ENCODE assay signal across 8 cellular contexts in genomic region chr7:85186521-85187241, GRCh38. TPM values are rescaled to one million over a fixed set of nuclear protein-coding genes. Genes with fewer than 3 reads are reported as not detected.
DNase-seq lines count a peak whose midpoint lies in the region; TF ChIP-seq lines count a peak whose summit lies in the region.

Gene SEMA3D, minus strand, starts transcription at chr7:85187056. Its CDS starts 65,165 bp downstream, at chr7:85121891.

- peak; percentile 29 for DNase-seq in stimulated activated CD4-positive, alpha-beta T cell treated with anti-CD3 and anti-CD28 coated beads, Interleukin-15, amount 100 ng/mL, for 24 hours
- no peak for DNase-seq in stimulated activated CD4-positive, alpha-beta T cell treated with anti-CD3 and anti-CD28 coated beads, Interleukin-12 subunit alpha, Interleukin-12 subunit beta, amount 100 ng/mL, for 4 hours
- peak; percentile 82 for DNase-seq in MM.1S
- DNase-seq in SK-N-DZ (ENCODE audit: low spot score) = peak; percentile 83
- DNase-seq in endothelial cell (ENCODE audit: low spot score) = peak; percentile 95
- DNase-seq in medulla oblongata (ENCODE audit: extremely low spot score) = peak; percentile 80
- peak; percentile 85 to 89 for DNase-seq in thyroid gland

- H3K79me2 ChIP-seq in MM.1S (ENCODE audit: low read length) = no peaks in the 10 kb centered on the region

- H3K9me3 ChIP-seq in HEK293 (ENCODE audit: control insufficient read depth, insufficient read depth, low read depth, low read length) (no peaks in the 10 kb centered on the region), MM.1S (replicated peaks; ENCODE audit: insufficient read depth, low read length) (no peaks in the 10 kb centered on the region), thyroid gland (no peaks in the 10 kb centered on the region)

- H3K4me2 ChIP-seq in MM.1S (ENCODE audit: low read depth, low read length) = peak within 1 kb of the TSS; percentile 99

- peak in 1 of 2 donors; percentile 67 for TF ChIP-seq POLR2A in thyroid gland (IDR thresholded peaks at IDR 0.05)

- intact Hi-C loops in thyroid gland (cut with DNase I) = loop anchor here (10.0 kb wide), 1 partner anchor 368 kb away; no protein-coding TSS in a partner anchor

- H3K27me3 Mint-ChIP-seq in endothelial cell (ENCODE audit: unreplicated experiment) = peaks cover 11% of the 10 kb centered on the region

- no peaks in the 10 kb centered on the region for H4K20me1 ChIP-seq in MM.1S (ENCODE audit: insufficient read depth, low read length)

- H3K36me3 Mint-ChIP-seq in endothelial cell (ENCODE audit: low read depth, unreplicated experiment) = no peaks in the 10 kb centered on the region

- 0 out of 2 replicates have a peak, but pooled peaks cover 6% of the 10 kb centered on the region for H3K27me3 ChIP-seq in MM.1S (replicated peaks; ENCODE audit: insufficient read depth, low read length)
- no peaks in the 10 kb centered on the region for H3K27me3 ChIP-seq in thyroid gland

- H3K4me3 ChIP-seq in HEK293 (ENCODE audit: low read depth, low read length) (peak within 1 kb of the TSS; percentile 89), MM.1S (ENCODE audit: low read length) (peak within 1 kb of the TSS; percentile 73), thyroid gland (replicated peaks in 1 of 3) (peak within 1 kb of the TSS; percentile 32 to 86 (median 58))

- peaks cover 10% of the 10 kb centered on the region; the same call in 1 of the 2 replicates for H3K4me1 ChIP-seq in HEK293 (ENCODE audit: control insufficient read depth, insufficient read depth, low read length)
- H3K4me1 ChIP-seq in MM.1S (ENCODE audit: low read length) = no peaks in the 10 kb centered on the region
- H3K4me1 ChIP-seq in thyroid gland = peaks cover 7 to 12% of the 10 kb centered on the region in 2 donors

- WGBS in thyroid gland, 2 donors = 1% methylated on average over 20 to 40 of the region's 45 CpGs

- CTCF ChIA-PET in HEK293 (lab: Yijun Ruan, JAX) = interaction anchor here (0.7 to 2.8 kb wide), 9 partner anchors 10 to 643 kb away, joined by 3 to 14 read pairs (median 4); no protein-coding TSS in a partner anchor

- no peak within 1 kb of the TSS; the same call in 1 of the 2 replicates for H3K9ac ChIP-seq in MM.1S (ENCODE audit: low read length)

- H3K27ac Mint-ChIP-seq in endothelial cell (ENCODE audit: unreplicated experiment) = peak within 1 kb of the TSS; percentile 80

- peak; percentile 75 for TF ChIP-seq CTCF in HEK293 (tag by site-specific recombination; IDR thresholded peaks at IDR 0.05)
- TF ChIP-seq CTCF in MM.1S (IDR thresholded peaks at IDR 0.05; ENCODE audit: low read length) = peak; percentile 82
- TF ChIP-seq CTCF in endothelial cell (IDR thresholded peaks at IDR 0.05; ENCODE audit: unreplicated experiment) = peak; percentile 73
- peak; percentile 50 to 92 (median 82) for TF ChIP-seq CTCF in thyroid gland (IDR thresholded peaks at IDR 0.05)

- no peaks in the 10 kb centered on the region for H3K9me3 Mint-ChIP-seq in endothelial cell (ENCODE audit: unreplicated experiment)

- peak within 1 kb of the TSS; percentile 91 for H3K4me3 Mint-ChIP-seq in endothelial cell (ENCODE audit: unreplicated experiment)

- H3K4me1 Mint-ChIP-seq in endothelial cell (ENCODE audit: unreplicated experiment) = peaks cover 15% of the 10 kb centered on the region

- peak within 1 kb of the TSS; percentile 73 for H2AFZ ChIP-seq in MM.1S (ENCODE audit: low read length)

- H3K36me3 ChIP-seq in HEK293 (ENCODE audit: control insufficient read depth in 2 of 2, insufficient read depth in 1 of 2, low read length in 2 of 2) (no peaks in the 10 kb centered on the region), MM.1S (replicated peaks; ENCODE audit: insufficient read depth, low read length) (no peaks in the 10 kb centered on the region), thyroid gland (no peaks in the 10 kb centered on the region)

- H3F3A ChIP-seq in MM.1S (ENCODE audit: insufficient read depth, low read length) = peaks cover 4% of the 10 kb centered on the region; the same call in 1 of the 2 replicates

- peak within 1 kb of the TSS; percentile 97 for H3K27ac ChIP-seq in HEK293 (ENCODE audit: extremely low read depth, low read depth, low read length)
- H3K27ac ChIP-seq in MM.1S (ENCODE audit: low read length) = no peak within 1 kb of the TSS
- H3K27ac ChIP-seq in thyroid gland = peak within 1 kb of the TSS; percentile 76 to 92 (median 77)

- H3K9me2 ChIP-seq in MM.1S (replicated peaks; ENCODE audit: insufficient read depth, low read length) = no peaks in the 10 kb centered on the region

- POLR2A ChIA-PET in HEK293 (lab: Yijun Ruan, JAX) = no interaction called here

TF ChIP-seq in HEK293, 187 proteins besides CTCF, POLR2A, EP300 and RAD21 (continues in another document):
- TF ChIP-seq ZBTB20 (tag by site-specific recombination; IDR thresholded peaks at IDR 0.05) (peak; percentile 42; the same call in 1 of the 2 replicates), ZNF692 (tag by site-specific recombination; IDR thresholded peaks at IDR 0.05) (no peak), ZNF10 (tag by site-specific recombination; IDR thresholded peaks at IDR 0.05) (no peak), ZNF221 (tag by site-specific recombination; IDR thresholded peaks at IDR 0.05; ENCODE audit: borderline replicate concordance) (no peak), ZNF513 (tag by site-specific recombination; IDR thresholded peaks at IDR 0.05) (no peak), ZXDB (tag by site-specific recombination; IDR thresholded peaks at IDR 0.05) (no peak; the same call in 1 of the 2 replicates), EGR2 (tag by site-specific recombination; IDR thresholded peaks at IDR 0.05; ENCODE audit: low read depth) (0 out of 2 replicates have a peak, but pooled peaks have one; percentile 6), ZNF488 (tag by site-specific recombination; IDR thresholded peaks at IDR 0.05) (no peak), ZBTB17 (tag by site-specific recombination; IDR thresholded peaks at IDR 0.05) (0 out of 2 replicates have a peak, but pooled peaks have one; percentile 21), ZNF398 (tag by site-specific recombination; IDR thresholded peaks at IDR 0.05) (peak; percentile 28; the same call in 1 of the 2 replicates), REPIN1 (tag by site-specific recombination; IDR thresholded peaks at IDR 0.05; ENCODE audit: low read depth) (no peak), ZNF530 (tag by site-specific recombination; IDR thresholded peaks at IDR 0.05; ENCODE audit: low read depth) (no peak)

RNA-seq across cellular contexts. Expression of gene SEMA3D, which starts in this region (rescaled TPM):
- 2.8 and 4.8 TPM in 2 replicates for polyA plus RNA-seq in SK-N-DZ (2014; cell fraction: cytosol; rRNA removed)
- polyA plus RNA-seq in SK-N-DZ (2014; cell fraction: nucleus; rRNA removed) = 1.9 and 2.6 TPM in 2 replicates
- total RNA-seq in endothelial cell (ENCODE audit: unreplicated experiment) = 1.8 TPM
- 100 to 1,000 TPM in 2 of 4 donors, 10 to 100 TPM in 2; 65.8 to 131 (median 91.8) TPM for total RNA-seq in thyroid gland

Comparison
In these comparisons a context has a peak if more than half of its experiments do, and no peak if none do; other contexts are left out.
1. RNA of gene SEMA3D (total RNA-seq): 65.8 to 131 TPM in thyroid gland; 1.8 TPM in endothelial cell (single experiment); every median in the first group is over 10 times any median in the second.
2. Peak in every context shown above with its lines, with median percentiles within 50 percentile points of each other: H3K4me3 ChIP-seq and CTCF ChIP-seq.